16 cellular contexts compared by ENCODE assay signal in genomic region chr2:11573418-11574175, GRCh38. TPM values are rescaled to one million over a fixed set of nuclear protein-coding genes. Genes with fewer than 3 reads are reported as not detected.
A peak's percentile ranks its signal among the peaks of the same experiment; 100 is the strongest.
DNase-seq lines count a peak whose midpoint lies in the region; FAIRE-seq and TF ChIP-seq lines count a peak whose summit lies in the region.
"Had no signal": no experiment of that assay in that cellular context is flagged by ENCODE, and none has a peak within 500 bp of the region (broad histone marks: within the 10 kb centered on the region; RNA-seq: fewer than 3 reads in every experiment).

No MANE protein-coding gene starts in this region.

- FAIRE-seq in GM12891 (lab: Jason Lieb, UNC) = no peak
- FAIRE-seq: endometrium had no signal

- DNase-seq in EH (ENCODE audit: low read depth) (peak; percentile 63), OCI-M1 (lab: John Stamatoyannopoulos, UW) (peak; percentile 75), fibroblast of peridontal ligament (ENCODE audit: extremely low read depth) (peak; percentile 3), posterior vena cava (ENCODE audit: low spot score) (peak; percentile 75), GM19238 (ENCODE audit: insufficient read length, low spot score) (no peak), GM12891 (ENCODE audit: insufficient read length, low spot score) (no peak)
- no peak for DNase-seq in stimulated activated CD4-positive, alpha-beta T cell treated with anti-CD3 and anti-CD28 coated beads, Interleukin-2, amount 100 ng/mL, for 48 hours
- no peak for DNase-seq in activated CD8-positive, alpha-beta memory T cell treated with anti-CD3 and anti-CD28 coated beads for 24 hours
- DNase-seq: activated CD4-positive, alpha-beta T cell treated with anti-CD3 and anti-CD28 coated beads for 1 hour; BE2C; DND-41; KG1; mesendoderm; NCI-H2029; NK-92 treated with Interleukin-12 subunit alpha and Interleukin-12 subunit beta, amount 100 ng/mL, for 24 hours had no signal

- TF ChIP-seq POLR2A in GM12891 (IDR thresholded peaks at IDR 0.05; ENCODE audit: low read depth, low read length) = no peak

- intact Hi-C loops in posterior vena cava (cut with DNase I) = no loop called here

TF ChIP-seq in GM12891, 5 proteins besides CTCF, POLR2A, EP300 and RAD21:
- TF ChIP-seq TAF1 (IDR thresholded peaks at IDR 0.05; ENCODE audit: low read depth, low read length) = no peak
- TF ChIP-seq SPI1 (IDR thresholded peaks at IDR 0.05; ENCODE audit: low read depth, low read length) = no peak
- TF ChIP-seq POU2F2 (IDR thresholded peaks at IDR 0.05; ENCODE audit: low read depth, low read length) = no peak
- TF ChIP-seq PAX5 (IDR thresholded peaks at IDR 0.05; ENCODE audit: insufficient read depth, low read length, severe bottlenecking) = no peak
- TF ChIP-seq POLR2AphosphoS5 (IDR thresholded peaks at IDR 0.05; ENCODE audit: low read depth, low read length) = no peak

RNA-seq across cellular contexts. Expression of gene GREB1, which starts 39.8 kb away (rescaled TPM):
- total RNA-seq in posterior vena cava = 10 to 100 TPM in 1 of 2 donors, 1 to 10 TPM in 1; 7.4 to 15.4 TPM
- 0.13 TPM for polyA plus RNA-seq in GM12891 (2012; ENCODE audit: low read depth, missing spikeins)

Comparison
In these comparisons a context has a peak if more than half of its experiments do, and no peak if none do; other contexts are left out.
1. DNase-seq: peak in EH (single experiment), OCI-M1 (single experiment), fibroblast of peridontal ligament (single experiment) and posterior vena cava (single experiment); none in stimulated activated CD4-positive, alpha-beta T cell treated with anti-CD3 and anti-CD28 coated beads, Interleukin-2, amount 100 ng/mL, for 48 hours (0 of 2), GM19238 (single experiment), GM12891 (single experiment) and activated CD8-positive, alpha-beta memory T cell treated with anti-CD3 and anti-CD28 coated beads for 24 hours (single experiment).